1 cellular context compared by ENCODE assay signal in the genomic region with DNA sequence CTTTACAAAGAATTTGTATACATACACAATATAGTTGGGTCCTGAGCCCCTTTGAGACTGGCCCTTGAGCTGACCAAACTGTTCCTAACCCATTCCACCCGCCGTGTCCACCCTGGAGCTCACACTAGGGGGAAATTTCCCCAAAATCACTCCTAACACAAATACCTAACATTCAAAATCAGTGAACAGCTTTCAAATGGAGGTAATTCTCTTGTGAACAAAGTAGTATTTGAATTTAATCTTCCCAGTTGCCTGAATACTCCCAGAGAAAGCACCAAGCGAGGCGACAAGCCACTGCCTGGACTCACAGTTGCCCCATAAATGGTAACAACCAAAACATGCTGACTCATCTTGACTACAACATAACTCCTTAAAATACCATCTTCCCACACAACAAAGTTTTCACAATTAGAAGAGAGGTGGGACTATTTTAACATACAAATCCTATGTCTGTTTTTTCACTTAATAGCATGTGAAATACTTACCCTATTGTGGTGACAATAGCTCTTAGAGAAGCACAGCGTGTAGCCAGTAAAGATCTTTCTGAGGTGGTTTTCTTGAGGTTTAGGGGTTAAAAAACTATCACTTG.
TF ChIP-seq lines count a peak whose summit lies in the region.

No MANE protein-coding gene starts in this region.

TF ChIP-seq in GM23338, 12 proteins besides CTCF, POLR2A, EP300 and RAD21:
- no peak for TF ChIP-seq POLR2AphosphoS5 (IDR thresholded peaks at IDR 0.05; ENCODE audit: low read depth)
- no peak for TF ChIP-seq ZNF331 (CRISPR knock-in tag; IDR thresholded peaks at IDR 0.05; ENCODE audit: low read depth)
- TF ChIP-seq EZH2 (IDR thresholded peaks at IDR 0.05; ENCODE audit: low read depth, unreplicated experiment): no peak
- TF ChIP-seq NANOG (IDR thresholded peaks at IDR 0.05; ENCODE audit: borderline replicate concordance): no peak
- no peak for TF ChIP-seq EZH2phosphoT487 (IDR thresholded peaks at IDR 0.05; ENCODE audit: unreplicated experiment)
- no peak for TF ChIP-seq JUNB (IDR thresholded peaks at IDR 0.05; ENCODE audit: unreplicated experiment)
- no peak for TF ChIP-seq STAT1 (IDR thresholded peaks at IDR 0.05; ENCODE audit: unreplicated experiment)
- TF ChIP-seq CREB1 (CRISPR knock-in tag; IDR thresholded peaks at IDR 0.05; ENCODE audit: low read depth): no peak
- no peak for TF ChIP-seq ZNF462 (CRISPR knock-in tag; IDR thresholded peaks at IDR 0.05)
- TF ChIP-seq, protein P1, sequence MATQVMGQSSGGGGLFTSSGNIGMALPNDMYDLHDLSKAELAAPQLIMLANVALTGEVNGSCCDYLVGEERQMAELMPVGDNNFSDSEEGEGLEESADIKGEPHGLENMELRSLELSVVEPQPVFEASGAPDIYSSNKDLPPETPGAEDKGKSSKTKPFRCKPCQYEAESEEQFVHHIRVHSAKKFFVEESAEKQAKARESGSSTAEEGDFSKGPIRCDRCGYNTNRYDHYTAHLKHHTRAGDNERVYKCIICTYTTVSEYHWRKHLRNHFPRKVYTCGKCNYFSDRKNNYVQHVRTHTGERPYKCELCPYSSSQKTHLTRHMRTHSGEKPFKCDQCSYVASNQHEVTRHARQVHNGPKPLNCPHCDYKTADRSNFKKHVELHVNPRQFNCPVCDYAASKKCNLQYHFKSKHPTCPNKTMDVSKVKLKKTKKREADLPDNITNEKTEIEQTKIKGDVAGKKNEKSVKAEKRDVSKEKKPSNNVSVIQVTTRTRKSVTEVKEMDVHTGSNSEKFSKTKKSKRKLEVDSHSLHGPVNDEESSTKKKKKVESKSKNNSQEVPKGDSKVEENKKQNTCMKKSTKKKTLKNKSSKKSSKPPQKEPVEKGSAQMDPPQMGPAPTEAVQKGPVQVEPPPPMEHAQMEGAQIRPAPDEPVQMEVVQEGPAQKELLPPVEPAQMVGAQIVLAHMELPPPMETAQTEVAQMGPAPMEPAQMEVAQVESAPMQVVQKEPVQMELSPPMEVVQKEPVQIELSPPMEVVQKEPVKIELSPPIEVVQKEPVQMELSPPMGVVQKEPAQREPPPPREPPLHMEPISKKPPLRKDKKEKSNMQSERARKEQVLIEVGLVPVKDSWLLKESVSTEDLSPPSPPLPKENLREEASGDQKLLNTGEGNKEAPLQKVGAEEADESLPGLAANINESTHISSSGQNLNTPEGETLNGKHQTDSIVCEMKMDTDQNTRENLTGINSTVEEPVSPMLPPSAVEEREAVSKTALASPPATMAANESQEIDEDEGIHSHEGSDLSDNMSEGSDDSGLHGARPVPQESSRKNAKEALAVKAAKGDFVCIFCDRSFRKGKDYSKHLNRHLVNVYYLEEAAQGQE (IDR thresholded peaks at IDR 0.05; ENCODE audit: unreplicated experiment): no peak
- no peak for TF ChIP-seq ETS1 (IDR thresholded peaks at IDR 0.05)
- TF ChIP-seq ZNF114 (CRISPR knock-in tag; IDR thresholded peaks at IDR 0.05): no peak
